Comparison of ENCODE assay signal across 23 cellular contexts in the genomic region with DNA sequence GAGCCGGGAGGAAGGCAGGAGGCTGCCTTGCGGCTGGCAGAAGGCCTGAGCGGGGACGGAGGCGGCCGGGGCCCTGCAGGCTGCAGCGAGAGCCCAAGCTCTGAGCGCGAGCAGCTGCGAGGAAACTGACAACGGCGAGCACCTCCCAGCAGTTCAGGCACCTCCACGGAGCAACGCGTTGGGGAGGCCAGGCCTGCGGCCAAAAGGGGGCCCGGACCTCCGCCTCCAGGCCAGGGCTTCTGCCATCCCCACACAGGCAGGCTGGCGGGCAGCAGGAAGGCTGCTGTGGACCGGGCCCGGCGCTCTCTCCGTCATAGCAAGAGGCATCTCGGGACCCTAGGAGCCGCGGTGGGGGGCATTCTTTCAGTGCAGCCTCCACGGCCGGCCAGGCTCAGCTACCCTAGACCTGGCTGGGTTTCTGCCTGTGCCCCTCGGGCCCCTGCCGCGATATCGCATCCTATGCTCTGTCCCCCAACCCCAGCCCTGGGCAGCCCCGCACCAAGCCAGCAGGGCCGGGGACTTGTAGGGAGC. TPM values are rescaled to one million over a fixed set of nuclear protein-coding genes. Genes with fewer than 3 reads are reported as not detected.
"Had no signal": no experiment of that assay in that cellular context is flagged by ENCODE, and none has a peak within 500 bp of the region (broad histone marks: within the 10 kb centered on the region; RNA-seq: fewer than 3 reads in every experiment).

No MANE protein-coding gene starts in this region.

- H3K4me2 ChIP-seq: hepatocyte, SK-N-SH had no signal

- H3K36me3 ChIP-seq: esophagus muscularis mucosa, right lobe of liver, tibial artery had no signal

- H3K4me1 ChIP-seq: psoas muscle, tibial artery had no signal

- H3K9me3 ChIP-seq: esophagus muscularis mucosa, psoas muscle, right lobe of liver, SK-N-SH, tibial artery had no signal

- H3K4me3 Mint-ChIP-seq: activated CD4-positive, alpha-beta memory T cell treated with anti-CD3 and anti-CD28 coated beads, Interleukin-2, amount 10 ng/mL, durations not matched to agents 7 days and 5 days; activated naive CD8-positive, alpha-beta T cell; activated T-cell treated with anti-CD3 and anti-CD28 coated beads, Interleukin-2, amount 50 U/mL, for 4 hours had no signal

- H3K4me3 ChIP-seq: coronary artery, esophagus muscularis mucosa, hepatocyte, lung, psoas muscle, right lobe of liver, tibial artery had no signal

- H3K79me2 ChIP-seq: hepatocyte had no signal

- ATAC-seq: activated T-cell treated with anti-CD3 and anti-CD28 coated beads, Interleukin-2, amount 50 U/mL, for 4 hours; psoas muscle had no signal

- H2AFZ ChIP-seq: hepatocyte had no signal

- DNase-seq: activated CD4-positive, alpha-beta memory T cell treated with anti-CD3 and anti-CD28 coated beads, Interleukin-2, amount 10 ng/mL, durations not matched to agents 7 days and 5 days; activated CD4-positive, alpha-beta T cell treated with anti-CD3 and anti-CD28 coated beads for 4 hours; activated gamma-delta T cell; activated T-cell treated with anti-CD3 and anti-CD28 coated beads, Interleukin-2, amount 50 U/mL, for 4 hours; amniotic stem cell; kidney glomerular epithelial cell; midbrain; psoas muscle; SK-N-SH; T-helper 1 cell; T1000 had no signal

- H3K27me3 ChIP-seq: esophagus muscularis mucosa, hepatocyte, right lobe of liver had no signal

- H3K36me3 Mint-ChIP-seq: activated naive CD8-positive, alpha-beta T cell had no signal

- H3K9ac ChIP-seq: SK-N-SH had no signal

- H3K9me3 Mint-ChIP-seq: activated CD4-positive, alpha-beta memory T cell treated with anti-CD3 and anti-CD28 coated beads, Interleukin-2, amount 10 ng/mL, durations not matched to agents 7 days and 5 days; activated T-cell treated with anti-CD3 and anti-CD28 coated beads, Interleukin-2, amount 50 U/mL, for 4 hours had no signal

- H3K27ac Mint-ChIP-seq: activated CD4-positive, alpha-beta memory T cell treated with anti-CD3 and anti-CD28 coated beads, Interleukin-2, amount 10 ng/mL, durations not matched to agents 7 days and 5 days; activated naive CD8-positive, alpha-beta T cell had no signal

- H3K27ac ChIP-seq: coronary artery, esophagus muscularis mucosa, psoas muscle, right lobe of liver, tibial artery had no signal

- H3K27me3 Mint-ChIP-seq: activated naive CD8-positive, alpha-beta T cell had no signal

RNA-seq across cellular contexts. Expression of a gene that starts 12.4 kb away (rescaled TPM):
- total RNA-seq: activated CD4-positive, alpha-beta memory T cell treated with anti-CD3 and anti-CD28 coated beads, Interleukin-2, amount 10 ng/mL, durations not matched to agents 7 days and 5 days; activated T-cell treated with anti-CD3 and anti-CD28 coated beads, Interleukin-2, amount 50 U/mL, for 4 hours; esophagus muscularis mucosa; fibroblast of villous mesenchyme; glomerular endothelial cell; lung; myocyte; osteoblast; psoas muscle had no signal
- polyA plus RNA-seq: neural cell, psoas muscle, SK-N-SH had no signal

RNA-seq across cellular contexts. Expression of a gene that starts 22.9 kb away (rescaled TPM):
- total RNA-seq: activated CD4-positive, alpha-beta memory T cell treated with anti-CD3 and anti-CD28 coated beads, Interleukin-2, amount 10 ng/mL, durations not matched to agents 7 days and 5 days; activated T-cell treated with anti-CD3 and anti-CD28 coated beads, Interleukin-2, amount 50 U/mL, for 4 hours; esophagus muscularis mucosa; fibroblast of villous mesenchyme; glomerular endothelial cell; hepatocyte; lung; myocyte; osteoblast; psoas muscle had no signal
- polyA plus RNA-seq: lung, neural cell, psoas muscle, SK-N-SH had no signal
